In genomic region chr9:14455243-14455642, GRCh38 we compare ENCODE assay signal across 24 cellular contexts.
"Had no signal": no experiment of that assay in that cellular context is flagged by ENCODE, and none has a peak within 500 bp of the region (broad histone marks: within the 10 kb centered on the region; RNA-seq: fewer than 3 reads in every experiment).

No MANE protein-coding gene starts in this region.

- H3K27ac Mint-ChIP-seq: activated B cell treated with CpG ODN at 0.5 μM for 24 hours; activated CD4-positive, alpha-beta T cell treated with anti-CD3 and anti-CD28 coated beads for 36 hours; activated naive CD8-positive, alpha-beta T cell treated with anti-CD3 and anti-CD28 coated beads for 36 hours; activated T-helper 2 cell treated with anti-CD3 and anti-CD28 coated beads, Interferon-gamma antibody, Interleukin-2, Interleukin-4, amounts not matched to agents 10 μg/mL and 5 μg/mL and 100 μg/mL, durations not matched to agents 14 hours and 24 hours and 36 hours; nephron progenitor cell; stimulated activated naive CD8-positive, alpha-beta T cell treated with anti-CD3 and anti-CD28 coated beads, Interleukin-15, amount 100 ng/mL, for 72 hours had no signal

- H3K27me3 ChIP-seq: colonic mucosa, heart left ventricle, right lobe of liver, tibial artery had no signal

- H3K4me1 ChIP-seq: colonic mucosa, heart left ventricle, lower lobe of right lung, right lobe of liver, tibial artery had no signal

- FAIRE-seq: astrocyte, keratinocyte had no signal

- H3K27ac ChIP-seq: colonic mucosa, heart left ventricle, lower lobe of right lung, right lobe of liver, skin epidermis, tibial artery had no signal

- H3K9me3 ChIP-seq: colonic mucosa, heart left ventricle, lower lobe of right lung, mucosa of descending colon, right lobe of liver, tibial artery had no signal

- H3K9me3 Mint-ChIP-seq: activated B cell treated with CpG ODN at 0.5 μM for 24 hours; activated T-cell treated with anti-CD3 and anti-CD28 coated beads, Interleukin-2, amount 50 U/mL, for 4 hours; activated T-helper 2 cell treated with anti-CD3 and anti-CD28 coated beads, Interferon-gamma antibody, Interleukin-2, Interleukin-4, amounts not matched to agents 10 μg/mL and 5 μg/mL and 100 μg/mL, durations not matched to agents 14 hours and 24 hours and 36 hours; stimulated activated naive CD8-positive, alpha-beta T cell treated with anti-CD3 and anti-CD28 coated beads, Interleukin-15, amount 100 ng/mL, for 72 hours had no signal

- DNase-seq: activated B cell treated with CpG ODN at 0.5 μM for 24 hours; activated CD4-positive, alpha-beta T cell treated with anti-CD3 and anti-CD28 coated beads for 36 hours; activated CD4-positive, alpha-beta T cell treated with anti-CD3 and anti-CD28 coated beads, Interleukin-2, amount 50 U/mL, for 48 hours; activated CD8-positive, alpha-beta memory T cell treated with anti-CD3 and anti-CD28 coated beads, Interleukin-2, amount 50 U/mL, for 48 hours; activated naive CD4-positive, alpha-beta T cell; activated naive CD8-positive, alpha-beta T cell treated with anti-CD3 and anti-CD28 coated beads for 36 hours; activated T-cell treated with anti-CD3 and anti-CD28 coated beads, Interleukin-2, amount 50 U/mL, for 4 hours; colonic mucosa; heart left ventricle; left colon; lower lobe of right lung; mesendoderm; mucosa of descending colon; nephron progenitor cell; nucleus accumbens; right lobe of liver; stimulated activated CD4-positive, alpha-beta T cell treated with anti-CD3 and anti-CD28 coated beads, Interleukin-1b, Interleukin-23, amount 100 ng/mL, for 48 hours; stimulated activated naive CD8-positive, alpha-beta T cell treated with anti-CD3 and anti-CD28 coated beads, Interleukin-15, amount 100 ng/mL, for 72 hours; T1000; tibial artery had no signal

- H3K4me1 Mint-ChIP-seq: activated B cell treated with CpG ODN at 0.5 μM for 24 hours; activated CD4-positive, alpha-beta T cell treated with anti-CD3 and anti-CD28 coated beads for 36 hours; activated naive CD8-positive, alpha-beta T cell treated with anti-CD3 and anti-CD28 coated beads for 36 hours; stimulated activated naive CD8-positive, alpha-beta T cell treated with anti-CD3 and anti-CD28 coated beads, Interleukin-15, amount 100 ng/mL, for 72 hours had no signal

- H3K36me3 Mint-ChIP-seq: activated naive CD8-positive, alpha-beta T cell treated with anti-CD3 and anti-CD28 coated beads for 36 hours had no signal

- ATAC-seq: activated CD4-positive, alpha-beta T cell treated with anti-CD3 and anti-CD28 coated beads for 36 hours; activated T-cell treated with anti-CD3 and anti-CD28 coated beads, Interleukin-2, amount 50 U/mL, for 4 hours; heart left ventricle; left colon; lower lobe of right lung; mucosa of descending colon; stimulated activated naive CD8-positive, alpha-beta T cell treated with anti-CD3 and anti-CD28 coated beads, Interleukin-15, amount 100 ng/mL, for 72 hours had no signal

- H3K36me3 ChIP-seq: colonic mucosa, heart left ventricle, lower lobe of right lung, right lobe of liver, tibial artery had no signal

- H3K4me3 Mint-ChIP-seq: activated B cell treated with CpG ODN at 0.5 μM for 24 hours; activated CD4-positive, alpha-beta T cell treated with anti-CD3 and anti-CD28 coated beads for 36 hours; activated naive CD8-positive, alpha-beta T cell treated with anti-CD3 and anti-CD28 coated beads for 36 hours; activated T-cell treated with anti-CD3 and anti-CD28 coated beads, Interleukin-2, amount 50 U/mL, for 4 hours; nephron progenitor cell; stimulated activated naive CD8-positive, alpha-beta T cell treated with anti-CD3 and anti-CD28 coated beads, Interleukin-15, amount 100 ng/mL, for 72 hours had no signal

- H3K4me3 ChIP-seq: colonic mucosa, heart left ventricle, lower lobe of right lung, mucosa of descending colon, right lobe of liver, skin epidermis, tibial artery had no signal
